In the genomic region with DNA sequence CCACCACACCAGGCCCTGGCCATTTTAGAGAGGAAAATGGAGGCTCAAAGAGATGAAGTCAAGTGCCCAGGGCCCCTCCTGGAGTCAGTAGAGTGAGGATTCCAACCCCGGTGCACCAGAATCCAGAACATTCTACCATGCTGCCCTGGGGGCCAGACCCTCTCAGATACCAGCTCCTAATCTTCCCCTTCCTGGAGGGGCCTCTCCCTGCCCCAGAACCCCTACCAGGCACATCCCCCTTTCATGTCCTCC, we compare ENCODE assay signal across 1 cellular context.
TF ChIP-seq lines count a peak whose summit lies in the region.

No MANE protein-coding gene starts in this region.

TF ChIP-seq in IMR-90, 13 proteins besides CTCF, POLR2A, EP300 and RAD21:
- TF ChIP-seq CEBPB (IDR thresholded peaks at IDR 0.05; ENCODE audit: low read depth, low read length), result no peak
- TF ChIP-seq, protein P1, sequence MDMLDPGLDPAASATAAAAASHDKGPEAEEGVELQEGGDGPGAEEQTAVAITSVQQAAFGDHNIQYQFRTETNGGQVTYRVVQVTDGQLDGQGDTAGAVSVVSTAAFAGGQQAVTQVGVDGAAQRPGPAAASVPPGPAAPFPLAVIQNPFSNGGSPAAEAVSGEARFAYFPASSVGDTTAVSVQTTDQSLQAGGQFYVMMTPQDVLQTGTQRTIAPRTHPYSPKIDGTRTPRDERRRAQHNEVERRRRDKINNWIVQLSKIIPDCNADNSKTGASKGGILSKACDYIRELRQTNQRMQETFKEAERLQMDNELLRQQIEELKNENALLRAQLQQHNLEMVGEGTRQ (IDR thresholded peaks at IDR 0.05; ENCODE audit: low read depth, low read length), result no peak
- no peak for TF ChIP-seq MAZ (IDR thresholded peaks at IDR 0.05; ENCODE audit: borderline replicate concordance, low read depth, low read length)
- TF ChIP-seq BHLHE40 (IDR thresholded peaks at IDR 0.05; ENCODE audit: low read depth, low read length), result no peak
- TF ChIP-seq MXI1 (IDR thresholded peaks at IDR 0.05; ENCODE audit: borderline replicate concordance, low read depth, low read length), result no peak
- TF ChIP-seq CHD1 (IDR thresholded peaks at IDR 0.05; ENCODE audit: low read depth, low read length), result no peak
- no peak for TF ChIP-seq MAFK (IDR thresholded peaks at IDR 0.05; ENCODE audit: low read depth, low read length)
- no peak for TF ChIP-seq SMC3 (IDR thresholded peaks at IDR 0.05; ENCODE audit: low read depth, low read length)
- TF ChIP-seq NFE2L2 (IDR thresholded peaks at IDR 0.05; ENCODE audit: low read depth, low read length), result no peak
